In genomic region chr14:67674480-67675218, GRCh38 we compare ENCODE assay signal across 1 cellular context.
TF ChIP-seq lines count a peak whose summit lies in the region.

VTI1B (minus strand) TSS chr14:67674632; CDS start chr14:67674489, 143 bp downstream.

TF ChIP-seq in HepG2, 621 proteins besides CTCF, POLR2A, EP300 and RAD21 (continued from another document and continues in another):
- TF ChIP-seq ZNF281 (CRISPR knock-in tag; IDR thresholded peaks at IDR 0.05; ENCODE audit: borderline replicate concordance) (no peak), ZFP36 (IDR thresholded peaks at IDR 0.05; ENCODE audit: borderline replicate concordance, low read depth, low read length, partially characterized antibody) (no peak), ATF4 (CRISPR knock-in tag; IDR thresholded peaks at IDR 0.05) (no peak; a peak in 1 of 4 replicates), MAF1 (CRISPR knock-in tag; IDR thresholded peaks at IDR 0.05; ENCODE audit: borderline replicate concordance) (no peak), SAFB2 (CRISPR knock-in tag; IDR thresholded peaks at IDR 0.05; ENCODE audit: borderline replicate concordance, low read depth) (peak; percentile 90; the same call in 1 of the 2 replicates), ZFP41 (CRISPR knock-in tag; IDR thresholded peaks at IDR 0.05; ENCODE audit: borderline replicate concordance) (no peak), NR2F2 (IDR thresholded peaks at IDR 0.05; ENCODE audit: borderline replicate concordance, low read depth) (no peak), TFDP2 (CRISPR knock-in tag; IDR thresholded peaks at IDR 0.05) (peak; percentile 56; the same call in 1 of the 2 replicates), TIGD3 (CRISPR knock-in tag; IDR thresholded peaks at IDR 0.05; ENCODE audit: borderline replicate concordance) (no peak; the same call in 1 of the 2 replicates), ZSCAN31 (CRISPR knock-in tag; IDR thresholded peaks at IDR 0.05; ENCODE audit: low read depth) (no peak), GZF1 (CRISPR knock-in tag; IDR thresholded peaks at IDR 0.05) (no peak), ZNF180 (CRISPR knock-in tag; IDR thresholded peaks at IDR 0.05; ENCODE audit: borderline replicate concordance, low read depth) (no peak; the same call in 1 of the 2 replicates), SMC3 (IDR thresholded peaks at IDR 0.05; ENCODE audit: low read length) (no peak), ZNF616 (CRISPR knock-in tag; IDR thresholded peaks at IDR 0.05; ENCODE audit: low read depth) (no peak), CAMTA2 (CRISPR knock-in tag; IDR thresholded peaks at IDR 0.05; ENCODE audit: borderline replicate concordance) (no peak), ZNF747 (CRISPR knock-in tag; IDR thresholded peaks at IDR 0.05; ENCODE audit: borderline replicate concordance) (peak; percentile 56; the same call in 1 of the 2 replicates), HNF1B (CRISPR knock-in tag; IDR thresholded peaks at IDR 0.05) (no peak), SMAD1 (CRISPR knock-in tag; IDR thresholded peaks at IDR 0.05; ENCODE audit: borderline replicate concordance, low read depth) (no peak), PAXIP1 (CRISPR knock-in tag; conservative IDR thresholded peaks at IDR 0.05) (no peak; the same call in 1 of the 2 replicates)
- TF ChIP-seq, protein P1, sequence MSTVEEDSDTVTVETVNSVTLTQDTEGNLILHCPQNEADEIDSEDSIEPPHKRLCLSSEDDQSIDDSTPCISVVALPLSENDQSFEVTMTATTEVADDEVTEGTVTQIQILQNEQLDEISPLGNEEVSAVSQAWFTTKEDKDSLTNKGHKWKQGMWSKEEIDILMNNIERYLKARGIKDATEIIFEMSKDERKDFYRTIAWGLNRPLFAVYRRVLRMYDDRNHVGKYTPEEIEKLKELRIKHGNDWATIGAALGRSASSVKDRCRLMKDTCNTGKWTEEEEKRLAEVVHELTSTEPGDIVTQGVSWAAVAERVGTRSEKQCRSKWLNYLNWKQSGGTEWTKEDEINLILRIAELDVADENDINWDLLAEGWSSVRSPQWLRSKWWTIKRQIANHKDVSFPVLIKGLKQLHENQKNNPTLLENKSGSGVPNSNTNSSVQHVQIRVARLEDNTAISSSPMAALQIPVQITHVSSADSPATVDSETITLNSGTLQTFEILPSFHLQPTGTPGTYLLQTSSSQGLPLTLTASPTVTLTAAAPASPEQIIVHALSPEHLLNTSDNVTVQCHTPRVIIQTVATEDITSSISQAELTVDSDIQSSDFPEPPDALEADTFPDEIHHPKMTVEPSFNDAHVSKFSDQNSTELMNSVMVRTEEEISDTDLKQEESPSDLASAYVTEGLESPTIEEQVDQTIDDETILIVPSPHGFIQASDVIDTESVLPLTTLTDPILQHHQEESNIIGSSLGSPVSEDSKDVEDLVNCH (CRISPR knock-in tag; IDR thresholded peaks at IDR 0.05): 0 out of 2 replicates have a peak, but pooled peaks have one; percentile 42
- TF ChIP-seq, protein P2, sequence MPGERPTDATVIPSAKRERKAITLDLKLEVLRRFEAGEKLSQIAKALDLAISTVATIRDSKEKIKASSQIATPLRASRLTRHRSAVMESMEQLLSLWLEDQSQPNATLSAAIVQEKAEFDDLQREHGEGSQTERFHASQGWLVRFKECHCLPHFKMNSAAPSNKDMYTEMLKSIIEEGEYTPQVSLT (CRISPR knock-in tag; IDR thresholded peaks at IDR 0.05; ENCODE audit: borderline replicate concordance, low read depth): no peak
- TF ChIP-seq, protein P3, sequence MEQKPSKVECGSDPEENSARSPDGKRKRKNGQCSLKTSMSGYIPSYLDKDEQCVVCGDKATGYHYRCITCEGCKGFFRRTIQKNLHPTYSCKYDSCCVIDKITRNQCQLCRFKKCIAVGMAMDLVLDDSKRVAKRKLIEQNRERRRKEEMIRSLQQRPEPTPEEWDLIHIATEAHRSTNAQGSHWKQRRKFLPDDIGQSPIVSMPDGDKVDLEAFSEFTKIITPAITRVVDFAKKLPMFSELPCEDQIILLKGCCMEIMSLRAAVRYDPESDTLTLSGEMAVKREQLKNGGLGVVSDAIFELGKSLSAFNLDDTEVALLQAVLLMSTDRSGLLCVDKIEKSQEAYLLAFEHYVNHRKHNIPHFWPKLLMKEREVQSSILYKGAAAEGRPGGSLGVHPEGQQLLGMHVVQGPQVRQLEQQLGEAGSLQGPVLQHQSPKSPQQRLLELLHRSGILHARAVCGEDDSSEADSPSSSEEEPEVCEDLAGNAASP (CRISPR knock-in tag; IDR thresholded peaks at IDR 0.05; ENCODE audit: borderline replicate concordance): no peak
- TF ChIP-seq, protein P4, sequence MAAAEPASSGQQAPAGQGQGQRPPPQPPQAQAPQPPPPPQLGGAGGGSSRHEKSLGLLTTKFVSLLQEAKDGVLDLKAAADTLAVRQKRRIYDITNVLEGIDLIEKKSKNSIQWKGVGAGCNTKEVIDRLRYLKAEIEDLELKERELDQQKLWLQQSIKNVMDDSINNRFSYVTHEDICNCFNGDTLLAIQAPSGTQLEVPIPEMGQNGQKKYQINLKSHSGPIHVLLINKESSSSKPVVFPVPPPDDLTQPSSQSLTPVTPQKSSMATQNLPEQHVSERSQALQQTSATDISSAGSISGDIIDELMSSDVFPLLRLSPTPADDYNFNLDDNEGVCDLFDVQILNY (CRISPR knock-in tag; conservative IDR thresholded peaks at IDR 0.05): no peak
- TF ChIP-seq, protein P5, sequence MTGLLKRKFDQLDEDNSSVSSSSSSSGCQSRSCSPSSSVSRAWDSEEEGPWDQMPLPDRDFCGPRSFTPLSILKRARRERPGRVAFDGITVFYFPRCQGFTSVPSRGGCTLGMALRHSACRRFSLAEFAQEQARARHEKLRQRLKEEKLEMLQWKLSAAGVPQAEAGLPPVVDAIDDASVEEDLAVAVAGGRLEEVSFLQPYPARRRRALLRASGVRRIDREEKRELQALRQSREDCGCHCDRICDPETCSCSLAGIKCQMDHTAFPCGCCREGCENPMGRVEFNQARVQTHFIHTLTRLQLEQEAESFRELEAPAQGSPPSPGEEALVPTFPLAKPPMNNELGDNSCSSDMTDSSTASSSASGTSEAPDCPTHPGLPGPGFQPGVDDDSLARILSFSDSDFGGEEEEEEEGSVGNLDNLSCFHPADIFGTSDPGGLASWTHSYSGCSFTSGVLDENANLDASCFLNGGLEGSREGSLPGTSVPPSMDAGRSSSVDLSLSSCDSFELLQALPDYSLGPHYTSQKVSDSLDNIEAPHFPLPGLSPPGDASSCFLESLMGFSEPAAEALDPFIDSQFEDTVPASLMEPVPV (CRISPR knock-in tag; IDR thresholded peaks at IDR 0.05): 0 out of 2 replicates have a peak, but pooled peaks have one; percentile 39
- TF ChIP-seq, protein P6, sequence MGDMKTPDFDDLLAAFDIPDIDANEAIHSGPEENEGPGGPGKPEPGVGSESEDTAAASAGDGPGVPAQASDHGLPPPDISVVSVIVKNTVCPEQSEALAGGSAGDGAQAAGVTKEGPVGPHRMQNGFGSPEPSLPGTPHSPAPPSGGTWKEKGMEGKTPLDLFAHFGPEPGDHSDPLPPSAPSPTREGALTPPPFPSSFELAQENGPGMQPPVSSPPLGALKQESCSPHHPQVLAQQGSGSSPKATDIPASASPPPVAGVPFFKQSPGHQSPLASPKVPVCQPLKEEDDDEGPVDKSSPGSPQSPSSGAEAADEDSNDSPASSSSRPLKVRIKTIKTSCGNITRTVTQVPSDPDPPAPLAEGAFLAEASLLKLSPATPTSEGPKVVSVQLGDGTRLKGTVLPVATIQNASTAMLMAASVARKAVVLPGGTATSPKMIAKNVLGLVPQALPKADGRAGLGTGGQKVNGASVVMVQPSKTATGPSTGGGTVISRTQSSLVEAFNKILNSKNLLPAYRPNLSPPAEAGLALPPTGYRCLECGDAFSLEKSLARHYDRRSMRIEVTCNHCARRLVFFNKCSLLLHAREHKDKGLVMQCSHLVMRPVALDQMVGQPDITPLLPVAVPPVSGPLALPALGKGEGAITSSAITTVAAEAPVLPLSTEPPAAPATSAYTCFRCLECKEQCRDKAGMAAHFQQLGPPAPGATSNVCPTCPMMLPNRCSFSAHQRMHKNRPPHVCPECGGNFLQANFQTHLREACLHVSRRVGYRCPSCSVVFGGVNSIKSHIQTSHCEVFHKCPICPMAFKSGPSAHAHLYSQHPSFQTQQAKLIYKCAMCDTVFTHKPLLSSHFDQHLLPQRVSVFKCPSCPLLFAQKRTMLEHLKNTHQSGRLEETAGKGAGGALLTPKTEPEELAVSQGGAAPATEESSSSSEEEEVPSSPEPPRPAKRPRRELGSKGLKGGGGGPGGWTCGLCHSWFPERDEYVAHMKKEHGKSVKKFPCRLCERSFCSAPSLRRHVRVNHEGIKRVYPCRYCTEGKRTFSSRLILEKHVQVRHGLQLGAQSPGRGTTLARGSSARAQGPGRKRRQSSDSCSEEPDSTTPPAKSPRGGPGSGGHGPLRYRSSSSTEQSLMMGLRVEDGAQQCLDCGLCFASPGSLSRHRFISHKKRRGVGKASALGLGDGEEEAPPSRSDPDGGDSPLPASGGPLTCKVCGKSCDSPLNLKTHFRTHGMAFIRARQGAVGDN (CRISPR knock-in tag; IDR thresholded peaks at IDR 0.05): peak; percentile 81
